In genomic region chr2:105425936-105426625, GRCh38 we compare ENCODE assay signal across 19 cellular contexts. TPM values are rescaled to one million over a fixed set of nuclear protein-coding genes. Genes with fewer than 3 reads are reported as not detected.
A peak's percentile ranks its signal among the peaks of the same experiment; 100 is the strongest.
DNase-seq lines count a peak whose midpoint lies in the region; ATAC-seq and TF ChIP-seq lines count a peak whose summit lies in the region.
"Had no signal": no experiment of that assay in that cellular context is flagged by ENCODE, and none has a peak within 500 bp of the region (broad histone marks: within the 10 kb centered on the region; RNA-seq: fewer than 3 reads in every experiment).

No MANE protein-coding gene starts in this region.

- H3K27me3 Mint-ChIP-seq in activated T-cell treated with anti-CD3 and anti-CD28 coated beads, Interleukin-2, amount 50 U/mL, for 4 hours (ENCODE audit: low read depth): peaks cover 8% of the 10 kb centered on the region
- peaks cover 11% of the 10 kb centered on the region for H3K27me3 Mint-ChIP-seq in activated T-cell treated with anti-CD3 and anti-CD28 coated beads, Interleukin-2, amount 50 U/mL, for 24 hours
- H3K27me3 Mint-ChIP-seq in activated CD8-positive, alpha-beta T cell treated with anti-CD3 and anti-CD28 coated beads, Interleukin-2, amount 10 ng/mL, durations not matched to agents 7 days and 5 days (ENCODE audit: low read depth): peaks cover 19% of the 10 kb centered on the region

- in situ Hi-C loops in transverse colon (cut with MboI; ENCODE audit: low pct_ligation_motif_present in 1 of 4, low pct_unique_long_range_greater_than_20kb in 1 of 4, low sequenced_read_pairs in 3 of 4): no loop called here

- peaks cover 0 to 4% (median 0%) of the 10 kb centered on the region in 11 donors for H3K9me3 ChIP-seq in heart right ventricle
- H3K9me3 ChIP-seq in ovary: no peaks in the 10 kb centered on the region
- no peaks in the 10 kb centered on the region for H3K9me3 ChIP-seq in transverse colon
- H3K9me3 ChIP-seq: esophagus muscularis mucosa, tibial nerve had no signal

- peaks cover 20% of the 10 kb centered on the region for H3K4me1 Mint-ChIP-seq in activated T-cell treated with anti-CD3 and anti-CD28 coated beads, Interleukin-2, amount 50 U/mL, for 4 hours (ENCODE audit: low read depth)
- peaks cover 20% of the 10 kb centered on the region for H3K4me1 Mint-ChIP-seq in activated T-cell treated with anti-CD3 and anti-CD28 coated beads, Interleukin-2, amount 50 U/mL, for 24 hours (ENCODE audit: low read depth)
- peaks cover 17% of the 10 kb centered on the region for H3K4me1 Mint-ChIP-seq in activated CD8-positive, alpha-beta T cell treated with anti-CD3 and anti-CD28 coated beads, Interleukin-2, amount 10 ng/mL, durations not matched to agents 7 days and 5 days (ENCODE audit: low read depth)
- H3K4me1 Mint-ChIP-seq: activated B cell treated with CpG ODN at 0.5 μM for 24 hours, neural crest cell had no signal

- peak overlapping the region in 6 of 10 donors; percentile 10 to 93 (median 40) for H3K27ac ChIP-seq in heart right ventricle
- peak overlapping the region; percentile 4 to 66 for H3K27ac ChIP-seq in ovary
- H3K27ac ChIP-seq in transverse colon: no peak overlapping the region
- H3K27ac ChIP-seq: esophagus muscularis mucosa, GM23248, HL-60, tibial nerve had no signal

- H3K4me1 ChIP-seq in heart right ventricle (peaks cover 0 to 69% (median 5%) of the 10 kb centered on the region in 9 donors), ovary (ENCODE audit: insufficient read depth) (peaks cover 6% of the 10 kb centered on the region), transverse colon (peaks cover 0 to 8% (median 0%) of the 10 kb centered on the region in 4 donors)

- H3K4me3 Mint-ChIP-seq in activated T-cell treated with anti-CD3 and anti-CD28 coated beads, Interleukin-2, amount 50 U/mL, for 4 hours: peak overlapping the region; percentile 2
- H3K4me3 Mint-ChIP-seq in activated T-cell treated with anti-CD3 and anti-CD28 coated beads, Interleukin-2, amount 50 U/mL, for 24 hours: no peak overlapping the region
- H3K4me3 Mint-ChIP-seq in activated CD8-positive, alpha-beta T cell treated with anti-CD3 and anti-CD28 coated beads, Interleukin-2, amount 10 ng/mL, durations not matched to agents 7 days and 5 days: no peak overlapping the region
- H3K4me3 Mint-ChIP-seq: activated B cell treated with CpG ODN at 0.5 μM for 24 hours, neural crest cell had no signal

- no peaks in the 10 kb centered on the region for H3K36me3 Mint-ChIP-seq in activated T-cell treated with anti-CD3 and anti-CD28 coated beads, Interleukin-2, amount 50 U/mL, for 4 hours (ENCODE audit: insufficient read depth)
- H3K36me3 Mint-ChIP-seq in activated T-cell treated with anti-CD3 and anti-CD28 coated beads, Interleukin-2, amount 50 U/mL, for 24 hours (ENCODE audit: low read depth): no peaks in the 10 kb centered on the region
- no peaks in the 10 kb centered on the region for H3K36me3 Mint-ChIP-seq in activated CD8-positive, alpha-beta T cell treated with anti-CD3 and anti-CD28 coated beads, Interleukin-2, amount 10 ng/mL, durations not matched to agents 7 days and 5 days (ENCODE audit: low read depth)

- H3K27me3 ChIP-seq in heart right ventricle: no peaks in the 10 kb centered on the region
- H3K27me3 ChIP-seq in ovary: no peaks in the 10 kb centered on the region
- no peaks in the 10 kb centered on the region for H3K27me3 ChIP-seq in transverse colon
- H3K27me3 ChIP-seq: esophagus muscularis mucosa, tibial nerve had no signal

- WGBS in heart right ventricle, 2 donors: 34 to 35% methylated on average over 6 of the region's 6 CpGs
- 17 to 35% (median 21%) methylated on average over 6 of the region's 6 CpGs for WGBS in ovary, 3 donors
- WGBS in transverse colon (ENCODE audit: low coverage in 1 of 2), 2 donors: 13 to 46% methylated on average over 2 to 6 of the region's 6 CpGs

- H3K9me3 Mint-ChIP-seq in activated T-cell treated with anti-CD3 and anti-CD28 coated beads, Interleukin-2, amount 50 U/mL, for 4 hours: no peaks in the 10 kb centered on the region
- no peaks in the 10 kb centered on the region for H3K9me3 Mint-ChIP-seq in activated T-cell treated with anti-CD3 and anti-CD28 coated beads, Interleukin-2, amount 50 U/mL, for 24 hours
- H3K9me3 Mint-ChIP-seq in activated CD8-positive, alpha-beta T cell treated with anti-CD3 and anti-CD28 coated beads, Interleukin-2, amount 10 ng/mL, durations not matched to agents 7 days and 5 days (ENCODE audit: insufficient read depth): no peaks in the 10 kb centered on the region

- TF ChIP-seq POLR2A in ovary (IDR thresholded peaks at IDR 0.05): no peak
- no peak for TF ChIP-seq POLR2A in transverse colon (IDR thresholded peaks at IDR 0.05)

- no peaks in the 10 kb centered on the region for H3K36me3 ChIP-seq in heart right ventricle
- no peaks in the 10 kb centered on the region for H3K36me3 ChIP-seq in ovary
- no peaks in the 10 kb centered on the region for H3K36me3 ChIP-seq in transverse colon
- H3K36me3 ChIP-seq: tibial nerve had no signal

- no peak for DNase-seq in activated T-cell treated with anti-CD3 and anti-CD28 coated beads, Interleukin-2, amount 50 U/mL, for 4 hours
- DNase-seq in activated T-cell treated with anti-CD3 and anti-CD28 coated beads, Interleukin-2, amount 50 U/mL, for 24 hours: no peak
- DNase-seq in activated CD8-positive, alpha-beta T cell treated with anti-CD3 and anti-CD28 coated beads, Interleukin-2, amount 10 ng/mL, durations not matched to agents 7 days and 5 days: no peak
- DNase-seq in heart right ventricle: no peak
- DNase-seq in ovary: no peak
- no peak for DNase-seq in transverse colon
- DNase-seq: activated B cell treated with CpG ODN at 0.5 μM for 24 hours, C1 segment of cervical spinal cord, GM23248, KBM-7, NCI-H1092 treated with DMSO at 0.1 percent for 48 hours, NCI-H2171 treated with DMSO at 0.1 percent for 48 hours, NCI-H82 had no signal

- no peak overlapping the region for H3K27ac Mint-ChIP-seq in activated T-cell treated with anti-CD3 and anti-CD28 coated beads, Interleukin-2, amount 50 U/mL, for 24 hours
- H3K27ac Mint-ChIP-seq in activated CD8-positive, alpha-beta T cell treated with anti-CD3 and anti-CD28 coated beads, Interleukin-2, amount 10 ng/mL, durations not matched to agents 7 days and 5 days: peak overlapping the region; percentile 30
- H3K27ac Mint-ChIP-seq: activated B cell treated with CpG ODN at 0.5 μM for 24 hours had no signal

- no peak for TF ChIP-seq CTCF in heart right ventricle (IDR thresholded peaks at IDR 0.05)
- TF ChIP-seq CTCF in ovary (IDR thresholded peaks at IDR 0.05): no peak
- TF ChIP-seq CTCF in transverse colon (IDR thresholded peaks at IDR 0.05): no peak

- H3K4me3 ChIP-seq in heart right ventricle (no peak overlapping the region), ovary (no peak overlapping the region), transverse colon (no peak overlapping the region)
- H3K4me3 ChIP-seq: esophagus muscularis mucosa, GM23248, tibial nerve had no signal

- intact Hi-C loops in heart right ventricle (cut with DNase I) (no loop called here), ovary (cut with DNase I) (no loop called here), transverse colon (cut with DNase I; ENCODE audit: low total_unique reads) (no loop called here)

- CTCF ChIA-PET in activated CD8-positive, alpha-beta T cell treated with anti-CD3 and anti-CD28 coated beads, Interleukin-2, amount 10 ng/mL, durations not matched to agents 7 days and 5 days (lab: Charles Lee): no interaction called here

- POLR2A ChIA-PET in activated CD8-positive, alpha-beta T cell treated with anti-CD3 and anti-CD28 coated beads, Interleukin-2, amount 10 ng/mL, durations not matched to agents 7 days and 5 days (lab: Charles Lee): no interaction called here

- TF ChIP-seq EP300 in ovary (IDR thresholded peaks at IDR 0.05) (no peak), transverse colon (IDR thresholded peaks at IDR 0.05; ENCODE audit: low read depth) (no peak)

- ATAC-seq in activated T-cell treated with anti-CD3 and anti-CD28 coated beads, Interleukin-2, amount 50 U/mL, for 4 hours: peak; percentile 14 to 23
- peak; percentile 36 for ATAC-seq in activated CD8-positive, alpha-beta T cell treated with anti-CD3 and anti-CD28 coated beads, Interleukin-2, amount 10 ng/mL, durations not matched to agents 7 days and 5 days
- ATAC-seq in heart right ventricle (peak in 4 of 8 donors; percentile 6 to 35 (median 14)), GM21367 (IDR thresholded peaks at IDR 0.05; ENCODE audit: unreplicated experiment) (no peak), HG03521 (IDR thresholded peaks at IDR 0.05; ENCODE audit: unreplicated experiment) (no peak)

RNA-seq across cellular contexts. Expression of gene FHL2, which starts 27.2 kb away (rescaled TPM):
- 1 to 10 TPM; 2.6 to 3.5 (median 2.7) TPM for total RNA-seq in activated T-cell treated with anti-CD3 and anti-CD28 coated beads, Interleukin-2, amount 50 U/mL, for 4 hours
- total RNA-seq in activated CD8-positive, alpha-beta T cell treated with anti-CD3 and anti-CD28 coated beads, Interleukin-2, amount 10 ng/mL, durations not matched to agents 7 days and 5 days: 1 to 10 TPM; 1.9 to 2.2 TPM
- total RNA-seq in heart right ventricle: 1,000 to 10,000 TPM in 9 of 10 donors, 100 to 1,000 TPM in 1; 598 to 2,354 (median 1,687) TPM
- polyA plus RNA-seq in heart right ventricle: 100 to 1,000 TPM; 437 to 653 TPM
- total RNA-seq in ovary: 1,000 to 10,000 TPM in 1 of 7 donors, 100 to 1,000 TPM in 6; 300 to 1,049 (median 495) TPM
- 100 to 1,000 TPM; 320 to 628 TPM for polyA plus RNA-seq in ovary
- total RNA-seq in transverse colon: 100 to 1,000 TPM in 1 of 4 donors, 10 to 100 TPM in 3; 56.1 to 140 (median 89.2) TPM

Comparison
In these comparisons a context has a peak if more than half of its experiments do, and no peak if none do; other contexts are left out.
1. ATAC-seq: peak in activated T-cell treated with anti-CD3 and anti-CD28 coated beads, Interleukin-2, amount 50 U/mL, for 4 hours (2 of 2) and activated CD8-positive, alpha-beta T cell treated with anti-CD3 and anti-CD28 coated beads, Interleukin-2, amount 10 ng/mL, durations not matched to agents 7 days and 5 days (single experiment); none in GM21367 (single experiment) and HG03521 (single experiment).
2. H3K27ac ChIP-seq: peak in heart right ventricle (6 of 10) and ovary (2 of 2); none in transverse colon (0 of 4).
3. RNA of gene FHL2, which starts 27.2 kb away (total RNA-seq): 598 to 2,354 TPM in heart right ventricle, 300 to 1,049 TPM in ovary and 56.1 to 140 TPM in transverse colon; 2.6 to 3.5 TPM in activated T-cell treated with anti-CD3 and anti-CD28 coated beads, Interleukin-2, amount 50 U/mL, for 4 hours and 1.9 to 2.2 TPM in activated CD8-positive, alpha-beta T cell treated with anti-CD3 and anti-CD28 coated beads, Interleukin-2, amount 10 ng/mL, durations not matched to agents 7 days and 5 days; every median in the first group is over 10 times any median in the second.